In genomic region chr10:72086466-72087391, GRCh38 we compare ENCODE assay signal across 8 cellular contexts.
A peak's percentile ranks its signal among the peaks of the same experiment; 100 is the strongest.
DNase-seq lines count a peak whose midpoint lies in the region.

No MANE protein-coding gene starts in this region.

- H3K27ac Mint-ChIP-seq in activated naive CD4-positive, alpha-beta T cell treated with anti-CD3 and anti-CD28 coated beads, Interleukin-2, amount 10 ng/mL, durations not matched to agents 7 days and 5 days = peak overlapping the region; percentile 91

- H3K4me1 Mint-ChIP-seq in activated naive CD4-positive, alpha-beta T cell treated with anti-CD3 and anti-CD28 coated beads, Interleukin-2, amount 10 ng/mL, durations not matched to agents 7 days and 5 days = peaks cover 67% of the 10 kb centered on the region

- CTCF ChIA-PET in activated naive CD4-positive, alpha-beta T cell treated with anti-CD3 and anti-CD28 coated beads, Interleukin-2, amount 10 ng/mL, durations not matched to agents 7 days and 5 days (lab: Charles Lee) = interaction anchor here (1.2 to 3.3 kb wide), 3 partner anchors 22 to 249 kb away, joined by 3 to 15 read pairs (median 4); no protein-coding TSS in a partner anchor

- DNase-seq in KBM-7 (peak; percentile 26), iPS-NIHi11 (ENCODE audit: low spot score) (peak; percentile 72), NCI-H748 treated with DMSO at 0.1 percent for 48 hours (lab: John Stamatoyannopoulos, UW) (no peak), COLO829 (ENCODE audit: low spot score) (no peak), cerebellar nuclear complex (lab: John Stamatoyannopoulos, UW) (no peak), HUDEP-2 (lab: John Stamatoyannopoulos, UW; ENCODE audit: unreplicated experiment in 76 of 76) (no peak)
- peak; percentile 82 for DNase-seq in activated naive CD4-positive, alpha-beta T cell treated with anti-CD3 and anti-CD28 coated beads, Interleukin-2, amount 10 ng/mL, durations not matched to agents 7 days and 5 days
- DNase-seq in stimulated activated CD4-positive, alpha-beta T cell treated with anti-CD3 and anti-CD28 coated beads, Interleukin-1b, Interleukin-23, amount 100 ng/mL, for 4 hours (ENCODE audit: low read depth in 2 of 2) = peak; percentile 38 to 53

- no peaks in the 10 kb centered on the region for H3K27me3 Mint-ChIP-seq in activated naive CD4-positive, alpha-beta T cell treated with anti-CD3 and anti-CD28 coated beads, Interleukin-2, amount 10 ng/mL, durations not matched to agents 7 days and 5 days

- H3K9me3 Mint-ChIP-seq in activated naive CD4-positive, alpha-beta T cell treated with anti-CD3 and anti-CD28 coated beads, Interleukin-2, amount 10 ng/mL, durations not matched to agents 7 days and 5 days = no peaks in the 10 kb centered on the region

- H3K36me3 Mint-ChIP-seq in activated naive CD4-positive, alpha-beta T cell treated with anti-CD3 and anti-CD28 coated beads, Interleukin-2, amount 10 ng/mL, durations not matched to agents 7 days and 5 days = peaks cover 54% of the 10 kb centered on the region

- in situ Hi-C loops in KBM-7 (cut with MboI; ENCODE audit: low pct_unique_long_range_greater_than_20kb, low sequenced_read_pairs) = no loop called here

- peak overlapping the region; percentile 98 for H3K4me3 Mint-ChIP-seq in activated naive CD4-positive, alpha-beta T cell treated with anti-CD3 and anti-CD28 coated beads, Interleukin-2, amount 10 ng/mL, durations not matched to agents 7 days and 5 days

Comparison
In these comparisons a context has a peak if more than half of its experiments do, and no peak if none do; other contexts are left out.
1. DNase-seq: peak in KBM-7 (single experiment), activated naive CD4-positive, alpha-beta T cell treated with anti-CD3 and anti-CD28 coated beads, Interleukin-2, amount 10 ng/mL, durations not matched to agents 7 days and 5 days (single experiment), iPS-NIHi11 (single experiment) and stimulated activated CD4-positive, alpha-beta T cell treated with anti-CD3 and anti-CD28 coated beads, Interleukin-1b, Interleukin-23, amount 100 ng/mL, for 4 hours (2 of 2); none in NCI-H748 treated with DMSO at 0.1 percent for 48 hours (single experiment), COLO829 (single experiment), cerebellar nuclear complex (0 of 2) and HUDEP-2 (0 of 76).